In genomic region chr14:63860146-63860545, GRCh38 we compare ENCODE assay signal across 22 cellular contexts. TPM values are rescaled to one million over a fixed set of nuclear protein-coding genes. Genes with fewer than 3 reads are reported as not detected.
DNase-seq lines count a peak whose midpoint lies in the region; ATAC-seq and TF ChIP-seq lines count a peak whose summit lies in the region.
"Had no signal": no experiment of that assay in that cellular context is flagged by ENCODE, and none has a peak within 500 bp of the region (broad histone marks: within the 10 kb centered on the region; RNA-seq: fewer than 3 reads in every experiment).

No MANE protein-coding gene starts in this region.

- peak overlapping the region; percentile 57 for H3K4me3 ChIP-seq in CD4-positive, CD25-positive, alpha-beta regulatory T cell (ENCODE audit: low read depth, low read length)
- no peak overlapping the region for H3K4me3 ChIP-seq in gastrocnemius medialis
- H3K4me3 ChIP-seq: testis had no signal

- H3K36me3 ChIP-seq in CD4-positive, CD25-positive, alpha-beta regulatory T cell (ENCODE audit: control insufficient read depth, insufficient read depth, low read length), result no peaks in the 10 kb centered on the region
- H3K36me3 ChIP-seq in gastrocnemius medialis, result no peaks in the 10 kb centered on the region

- intact Hi-C loops in Calu3 (cut with micrococcal nuclease; ENCODE audit: unreplicated experiment) (loop anchor here (10.0 kb wide), 1 partner anchor 195 kb away; no protein-coding TSS in a partner anchor), head of caudate nucleus (cut with DNase I) (no loop called here), gastrocnemius medialis (cut with DNase I; ENCODE audit: low total_unique reads) (loop anchor here (5.0 kb wide), 1 partner anchor 357 kb away; no protein-coding TSS in a partner anchor)

- TF ChIP-seq CTCF in Calu3 (IDR thresholded peaks at IDR 0.05; ENCODE audit: unreplicated experiment) (no peak), gastrocnemius medialis (IDR thresholded peaks at IDR 0.05 in 4 of 5, conservative IDR thresholded peaks at IDR 0.05 in 1 of 5) (no peak)

- DNase-seq in CD4-positive, CD25-positive, alpha-beta regulatory T cell, result no peak
- no peak for DNase-seq in Calu3
- DNase-seq in T-helper 17 cell, result no peak
- peak; percentile 71 for DNase-seq in islet precursor cell
- no peak for DNase-seq in head of caudate nucleus
- DNase-seq in gastrocnemius medialis, result no peak
- DNase-seq: activated CD4-positive, alpha-beta T cell treated with anti-CD3 and anti-CD28 coated beads for 1 hour; activated gamma-delta T cell; aorta; DMS53; foreskin melanocyte; KG1; left cardiac atrium; NCI-H1694; NCI-H345; nephron progenitor cell; testis had no signal

- in situ Hi-C loops in gastrocnemius medialis (cut with MboI; ENCODE audit: low sequenced_read_pairs in 4 of 4), result no loop called here

- H3K27ac Mint-ChIP-seq in CD4-positive, CD25-positive, alpha-beta regulatory T cell, result peak overlapping the region; percentile 80 to 96 (median 85)
- H3K27ac Mint-ChIP-seq in Calu3 (ENCODE audit: unreplicated experiment) (peak overlapping the region; percentile 34), T-helper 17 cell (peak overlapping the region; percentile 92)
- H3K27ac Mint-ChIP-seq: CD14-positive monocyte, memory B cell had no signal

- no TSS peak for BruUV-seq in Calu3 (replicated peaks; lab: Mats Ljungman, UMichigan)

- no peaks in the 10 kb centered on the region for H3K27me3 ChIP-seq in CD4-positive, CD25-positive, alpha-beta regulatory T cell (ENCODE audit: control insufficient read depth, insufficient read depth, low read length)
- no peaks in the 10 kb centered on the region for H3K27me3 ChIP-seq in gastrocnemius medialis
- H3K27me3 ChIP-seq: testis had no signal

- no peaks in the 10 kb centered on the region for H3K9me3 ChIP-seq in CD4-positive, CD25-positive, alpha-beta regulatory T cell (ENCODE audit: control insufficient read depth in 2 of 2, low read length in 2 of 2)
- H3K9me3 ChIP-seq in T-helper 17 cell (ENCODE audit: control insufficient read depth, low read length, poor library complexity, severe bottlenecking), result no peaks in the 10 kb centered on the region
- H3K9me3 ChIP-seq in gastrocnemius medialis, result no peaks in the 10 kb centered on the region
- H3K9me3 ChIP-seq: testis had no signal

- TF ChIP-seq POLR2A in gastrocnemius medialis (IDR thresholded peaks at IDR 0.05), result no peak

- H3K9me3 Mint-ChIP-seq in CD4-positive, CD25-positive, alpha-beta regulatory T cell, result peaks cover 0 to 4% (median 0%) of the 10 kb centered on the region in 7 donors
- H3K9me3 Mint-ChIP-seq in Calu3 (ENCODE audit: low read depth, unreplicated experiment), result no peaks in the 10 kb centered on the region
- H3K9me3 Mint-ChIP-seq: memory B cell, nephron progenitor cell had no signal

- no peaks in the 10 kb centered on the region for H3K27me3 Mint-ChIP-seq in CD4-positive, CD25-positive, alpha-beta regulatory T cell
- H3K27me3 Mint-ChIP-seq in Calu3 (ENCODE audit: unreplicated experiment) (no peaks in the 10 kb centered on the region), T-helper 17 cell (no peaks in the 10 kb centered on the region)

- CTCF ChIA-PET in Calu3 (lab: Charles Lee), result interaction anchor here (0.7 kb wide), 1 partner anchor 27 kb away, joined by 4 read pairs; no protein-coding TSS in a partner anchor

- ATAC-seq in CD4-positive, CD25-positive, alpha-beta regulatory T cell (ENCODE audit: low read depth in 2 of 2), result no peak
- ATAC-seq in T-helper 17 cell (no peak), HG03045 (IDR thresholded peaks at IDR 0.05; ENCODE audit: unreplicated experiment) (no peak), gastrocnemius medialis (no peak)
- ATAC-seq: left cardiac atrium, Panc1 had no signal

- H3K4me1 ChIP-seq in CD4-positive, CD25-positive, alpha-beta regulatory T cell (ENCODE audit: control insufficient read depth, insufficient read depth, low read length, poor library complexity, severe bottlenecking), result peaks cover 82% of the 10 kb centered on the region
- H3K4me1 ChIP-seq in gastrocnemius medialis, result peaks cover 26 to 27% of the 10 kb centered on the region in 2 donors
- H3K4me1 ChIP-seq: parathyroid adenoma, testis had no signal

- peak overlapping the region; percentile 15 for H3K27ac ChIP-seq in CD4-positive, CD25-positive, alpha-beta regulatory T cell (ENCODE audit: insufficient read depth, low read length, poor library complexity, severe bottlenecking)
- H3K27ac ChIP-seq in gastrocnemius medialis, result no peak overlapping the region
- H3K27ac ChIP-seq: parathyroid adenoma had no signal

- H3K4me1 Mint-ChIP-seq in CD4-positive, CD25-positive, alpha-beta regulatory T cell, result peaks cover 33 to 86% (median 54%) of the 10 kb centered on the region in 4 donors
- H3K4me1 Mint-ChIP-seq in Calu3 (ENCODE audit: low read depth, unreplicated experiment) (peaks cover 51% of the 10 kb centered on the region), T-helper 17 cell (peaks cover 45% of the 10 kb centered on the region)
- H3K4me1 Mint-ChIP-seq: CD14-positive monocyte had no signal

- H3K4me3 Mint-ChIP-seq in CD4-positive, CD25-positive, alpha-beta regulatory T cell, result peak overlapping the region; percentile 37 to 68 (median 58)
- H3K4me3 Mint-ChIP-seq in Calu3 (ENCODE audit: low read depth, unreplicated experiment) (peak overlapping the region; percentile 3), T-helper 17 cell (peak overlapping the region; percentile 66)
- H3K4me3 Mint-ChIP-seq: memory B cell, nephron progenitor cell had no signal

- peaks cover 9% of the 10 kb centered on the region for H3K36me3 Mint-ChIP-seq in CD4-positive, CD25-positive, alpha-beta regulatory T cell
- H3K36me3 Mint-ChIP-seq in Calu3 (ENCODE audit: insufficient read depth, unreplicated experiment) (peaks cover 27% of the 10 kb centered on the region), T-helper 17 cell (ENCODE audit: low read depth) (peaks cover 6% of the 10 kb centered on the region)
- H3K36me3 Mint-ChIP-seq: CD14-positive monocyte, memory B cell had no signal

RNA-seq across cellular contexts. Expression of gene SYNE2, which starts 7.3 kb away (rescaled TPM):
- 348 TPM for total RNA-seq in CD4-positive, CD25-positive, alpha-beta regulatory T cell
- polyA plus RNA-seq in CD4-positive, CD25-positive, alpha-beta regulatory T cell, result 10 to 100 TPM; 25.6 to 44.9 (median 32.2) TPM
- total RNA-seq in Calu3 (2022), result 142 and 171 TPM in 2 replicates
- total RNA-seq in T-helper 17 cell, result 100 to 1,000 TPM; 206 to 223 TPM
- 100 to 1,000 TPM in 3 of 4 donors, 10 to 100 TPM in 1; 96.9 to 207 (median 182) TPM for total RNA-seq in gastrocnemius medialis

Comparison
In these comparisons a context has a peak if more than half of its experiments do, and no peak if none do; other contexts are left out.
1. H3K27ac Mint-ChIP-seq: peak in every context shown above with its lines; median percentile 92 in T-helper 17 cell; 85 in CD4-positive, CD25-positive, alpha-beta regulatory T cell; 34 in Calu3.
2. H3K4me3 Mint-ChIP-seq: peak in every context shown above with its lines; median percentile 66 in T-helper 17 cell; 58 in CD4-positive, CD25-positive, alpha-beta regulatory T cell; 3 in Calu3.